22 cellular contexts compared by ENCODE assay signal in genomic region chr2:146754606-146755005, GRCh38.
"Had no signal": no experiment of that assay in that cellular context is flagged by ENCODE, and none has a peak within 500 bp of the region (broad histone marks: within the 10 kb centered on the region; RNA-seq: fewer than 3 reads in every experiment).

No MANE protein-coding gene starts in this region.

- H3K36me3 Mint-ChIP-seq: immature natural killer cell had no signal

- H3K9me3 Mint-ChIP-seq: dendritic cell treated with granulocyte-macrophage colony-stimulating factor and Interleukin-4, amounts not matched to agents 40 ng/mL and 50 ng/mL, for 4 days; endodermal cell had no signal

- H3K27me3 Mint-ChIP-seq: dendritic cell treated with granulocyte-macrophage colony-stimulating factor and Interleukin-4, amounts not matched to agents 40 ng/mL and 50 ng/mL, for 4 days; effector memory CD8-positive, alpha-beta T cell had no signal

- H3K4me1 Mint-ChIP-seq: endodermal cell, immature natural killer cell had no signal

- H3K4me3 Mint-ChIP-seq: dendritic cell treated with granulocyte-macrophage colony-stimulating factor and Interleukin-4, amounts not matched to agents 40 ng/mL and 50 ng/mL, for 4 days; effector memory CD8-positive, alpha-beta T cell; endodermal cell; immature natural killer cell had no signal

- H3K27ac Mint-ChIP-seq: dendritic cell treated with granulocyte-macrophage colony-stimulating factor and Interleukin-4, amounts not matched to agents 40 ng/mL and 50 ng/mL, for 4 days; effector memory CD8-positive, alpha-beta T cell; endodermal cell; immature natural killer cell had no signal

- DNase-seq: colonic mucosa; cortex of kidney; effector CD8-positive, alpha-beta T cell; effector memory CD8-positive, alpha-beta T cell; endodermal cell; erythroblast; esophagus squamous epithelium; foreskin keratinocyte; heart left ventricle; hypothalamus; immature natural killer cell; islet precursor cell; kidney; left cardiac atrium; left lung; left ventricle myocardium superior; lower lobe of right lung; mesenchymal stem cell; midbrain had no signal

- ATAC-seq: effector memory CD8-positive, alpha-beta T cell; esophagus mucosa; foreskin keratinocyte; gastroesophageal sphincter; heart left ventricle; left cardiac atrium; left lung; left ventricle myocardium superior; lower lobe of right lung had no signal
